8 cellular contexts compared by ENCODE assay signal in the genomic region with DNA sequence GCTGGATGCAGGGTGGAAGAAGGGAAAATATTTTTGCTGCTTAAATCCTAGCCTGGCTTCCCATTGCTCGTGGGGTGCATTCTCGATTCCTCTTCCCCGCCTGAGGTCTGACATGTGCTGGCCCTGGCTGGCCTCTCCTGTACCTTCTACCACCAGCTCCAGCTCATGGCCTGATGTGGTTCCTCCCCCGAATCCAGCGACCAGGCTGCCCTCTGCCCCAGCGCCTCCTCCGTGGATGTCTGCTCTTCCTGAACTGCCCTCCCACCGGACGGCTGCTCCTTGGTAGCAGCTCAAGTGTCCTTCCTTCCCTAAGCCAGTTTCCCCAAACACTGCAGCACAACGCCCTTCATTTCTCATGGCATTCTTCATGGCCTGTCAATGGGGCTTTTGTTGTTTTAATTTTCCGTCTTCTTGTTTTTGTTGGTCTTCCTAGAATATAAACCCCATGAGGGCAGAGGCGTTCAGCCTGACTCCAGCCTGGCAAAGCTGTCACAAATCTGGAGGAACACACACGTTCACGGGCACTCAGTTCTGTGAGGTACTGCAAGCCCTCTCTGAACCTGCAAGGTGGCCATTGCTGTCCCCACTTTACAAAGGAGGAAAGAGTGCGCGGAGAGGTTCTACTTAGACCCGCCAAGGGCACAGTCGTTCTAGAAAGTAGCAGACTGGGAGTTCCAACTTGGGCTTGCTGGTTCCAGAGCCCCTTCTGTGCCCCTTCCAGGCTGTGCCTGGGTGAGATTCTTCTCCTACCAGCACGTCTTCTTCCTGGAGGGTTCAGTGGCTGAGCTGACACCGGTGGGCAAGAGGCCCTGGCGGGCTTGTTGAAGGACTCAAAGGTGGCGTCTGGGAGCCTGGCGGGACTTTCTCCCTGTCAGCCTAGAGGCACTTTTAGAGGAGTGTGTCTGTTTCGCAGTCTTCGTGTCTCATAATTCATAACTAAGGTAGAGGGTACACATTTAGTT. TPM values are rescaled to one million over a fixed set of nuclear protein-coding genes. Genes with fewer than 3 reads are reported as not detected.
A peak's percentile ranks its signal among the peaks of the same experiment; 100 is the strongest.
DNase-seq lines count a peak whose midpoint lies in the region; ATAC-seq, FAIRE-seq and TF ChIP-seq lines count a peak whose summit lies in the region.

No MANE protein-coding gene starts in this region.

- no peaks in the 10 kb centered on the region for H3K36me3 Mint-ChIP-seq in IgD-negative memory B cell
- peaks cover 5% of the 10 kb centered on the region for H3K36me3 Mint-ChIP-seq in MCF 10A (ENCODE audit: insufficient read depth, unreplicated experiment)

- no peak for ATAC-seq in GM18870 (IDR thresholded peaks at IDR 0.05; ENCODE audit: unreplicated experiment)

- H3K9me2 ChIP-seq in neural cell (ENCODE audit: insufficient read depth, low read length), result no peaks in the 10 kb centered on the region

- H3K27me3 ChIP-seq in neural cell (ENCODE audit: insufficient read depth, low read depth, low read length), result no peaks in the 10 kb centered on the region

- no peak for TF ChIP-seq EP300 in neural cell (conservative IDR thresholded peaks at IDR 0.05; ENCODE audit: poor library complexity, severe bottlenecking)

- H3K27ac ChIP-seq in C4-2B (peak overlapping the region; percentile 90), neural cell (ENCODE audit: low read length) (no peak overlapping the region)

- H3K9ac ChIP-seq in neural cell (ENCODE audit: low read length), result no peak overlapping the region

- H3K9me3 Mint-ChIP-seq in IgD-negative memory B cell (no peaks in the 10 kb centered on the region), MCF 10A (ENCODE audit: unreplicated experiment) (no peaks in the 10 kb centered on the region)

- POLR2A ChIA-PET in MCF 10A (lab: Yijun Ruan, JAX), result interaction anchor here (0.6 to 2.5 kb wide), 7 partner anchors 8 to 301 kb away, joined by 3 to 11 read pairs (median 4); a partner anchor contains a TSS

- TF ChIP-seq CTCF in C4-2B (conservative IDR thresholded peaks at IDR 0.05), result no peak
- no peak for TF ChIP-seq CTCF in MCF 10A (IDR thresholded peaks at IDR 0.05; ENCODE audit: unreplicated experiment)
- TF ChIP-seq CTCF in neural cell (IDR thresholded peaks at IDR 0.05; ENCODE audit: poor library complexity, severe bottlenecking), result no peak

- CTCF ChIA-PET in MCF 10A (lab: Yijun Ruan, JAX), result interaction anchor here (1.1 to 2.1 kb wide), 2 partner anchors 13 to 71 kb away, joined by 4 to 15 read pairs; no protein-coding TSS in a partner anchor

- H3K4me2 ChIP-seq in neural cell (ENCODE audit: low read length), result no peak overlapping the region

- H3K4me1 Mint-ChIP-seq in IgD-negative memory B cell (peaks cover 7 to 14% (median 11%) of the 10 kb centered on the region in 3 donors), MCF 10A (ENCODE audit: insufficient read depth, unreplicated experiment) (peaks cover 33% of the 10 kb centered on the region)

- H3K79me2 ChIP-seq in neural cell (replicated peaks; ENCODE audit: insufficient read depth, low read length), result peaks cover 17% of the 10 kb centered on the region

- no peaks in the 10 kb centered on the region for H3K36me3 ChIP-seq in neural cell (ENCODE audit: insufficient read depth, low read length)

- no TSS peak for BruUV-seq in MCF 10A (replicated peaks; lab: Mats Ljungman, UMichigan)

- TF ChIP-seq RAD21 in neural cell (conservative IDR thresholded peaks at IDR 0.05), result no peak

- no peak for TF ChIP-seq POLR2A in GM12891 (IDR thresholded peaks at IDR 0.05; ENCODE audit: low read depth, low read length)

- no peak for FAIRE-seq in GM12891 (lab: Jason Lieb, UNC)

- no peaks in the 10 kb centered on the region for H3F3A ChIP-seq in neural cell (ENCODE audit: insufficient read depth, low read length, poor library complexity, severe bottlenecking)

- no peaks in the 10 kb centered on the region for H3K9me3 ChIP-seq in neural cell (ENCODE audit: low read length)

- H3K4me3 Mint-ChIP-seq in IgD-negative memory B cell, result peak overlapping the region; percentile 55 to 72 (median 68)
- H3K4me3 Mint-ChIP-seq in MCF 10A (ENCODE audit: unreplicated experiment), result peak overlapping the region; percentile 60

- no peak overlapping the region for H2AFZ ChIP-seq in neural cell (ENCODE audit: low read depth, low read length)

- intact Hi-C loops in MCF 10A (cut with micrococcal nuclease), result no loop called here

- DNase-seq in MCF 10A (ENCODE audit: unreplicated experiment) (no peak), HK-2 (ENCODE audit: unreplicated experiment) (no peak), kidney glomerular epithelial cell (lab: John Stamatoyannopoulos, UW) (no peak), GM12891 (ENCODE audit: insufficient read length, low spot score) (no peak)

- H3K27me3 Mint-ChIP-seq in IgD-negative memory B cell (peaks cover 12% of the 10 kb centered on the region), MCF 10A (ENCODE audit: insufficient read depth, unreplicated experiment) (no peaks in the 10 kb centered on the region)

- no peak overlapping the region for H3K27ac Mint-ChIP-seq in IgD-negative memory B cell
- no peak overlapping the region for H3K27ac Mint-ChIP-seq in MCF 10A (ENCODE audit: low read depth, unreplicated experiment)

- peak overlapping the region; percentile 55 for H3K4me3 ChIP-seq in neural cell (ENCODE audit: low read length)

- no peaks in the 10 kb centered on the region for H4K20me1 ChIP-seq in neural cell (ENCODE audit: insufficient read depth)

TF ChIP-seq in neural cell, 6 proteins besides CTCF, POLR2A, EP300 and RAD21:
- TF ChIP-seq TAF1 (IDR thresholded peaks at IDR 0.05; ENCODE audit: low read depth) (no peak), MXI1 (conservative IDR thresholded peaks at IDR 0.05; ENCODE audit: poor library complexity, severe bottlenecking) (no peak), EZH2 (IDR thresholded peaks at IDR 0.05; ENCODE audit: borderline replicate concordance, insufficient read depth, low read length, poor library complexity, severe bottlenecking) (no peak)
- TF ChIP-seq, protein P1, sequence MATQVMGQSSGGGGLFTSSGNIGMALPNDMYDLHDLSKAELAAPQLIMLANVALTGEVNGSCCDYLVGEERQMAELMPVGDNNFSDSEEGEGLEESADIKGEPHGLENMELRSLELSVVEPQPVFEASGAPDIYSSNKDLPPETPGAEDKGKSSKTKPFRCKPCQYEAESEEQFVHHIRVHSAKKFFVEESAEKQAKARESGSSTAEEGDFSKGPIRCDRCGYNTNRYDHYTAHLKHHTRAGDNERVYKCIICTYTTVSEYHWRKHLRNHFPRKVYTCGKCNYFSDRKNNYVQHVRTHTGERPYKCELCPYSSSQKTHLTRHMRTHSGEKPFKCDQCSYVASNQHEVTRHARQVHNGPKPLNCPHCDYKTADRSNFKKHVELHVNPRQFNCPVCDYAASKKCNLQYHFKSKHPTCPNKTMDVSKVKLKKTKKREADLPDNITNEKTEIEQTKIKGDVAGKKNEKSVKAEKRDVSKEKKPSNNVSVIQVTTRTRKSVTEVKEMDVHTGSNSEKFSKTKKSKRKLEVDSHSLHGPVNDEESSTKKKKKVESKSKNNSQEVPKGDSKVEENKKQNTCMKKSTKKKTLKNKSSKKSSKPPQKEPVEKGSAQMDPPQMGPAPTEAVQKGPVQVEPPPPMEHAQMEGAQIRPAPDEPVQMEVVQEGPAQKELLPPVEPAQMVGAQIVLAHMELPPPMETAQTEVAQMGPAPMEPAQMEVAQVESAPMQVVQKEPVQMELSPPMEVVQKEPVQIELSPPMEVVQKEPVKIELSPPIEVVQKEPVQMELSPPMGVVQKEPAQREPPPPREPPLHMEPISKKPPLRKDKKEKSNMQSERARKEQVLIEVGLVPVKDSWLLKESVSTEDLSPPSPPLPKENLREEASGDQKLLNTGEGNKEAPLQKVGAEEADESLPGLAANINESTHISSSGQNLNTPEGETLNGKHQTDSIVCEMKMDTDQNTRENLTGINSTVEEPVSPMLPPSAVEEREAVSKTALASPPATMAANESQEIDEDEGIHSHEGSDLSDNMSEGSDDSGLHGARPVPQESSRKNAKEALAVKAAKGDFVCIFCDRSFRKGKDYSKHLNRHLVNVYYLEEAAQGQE (IDR thresholded peaks at IDR 0.05; ENCODE audit: borderline replicate concordance), result no peak
TF ChIP-seq in neural cell: peak in this region for 0.

TF ChIP-seq in GM12891, 5 proteins besides CTCF, POLR2A, EP300 and RAD21:
- TF ChIP-seq PAX5 (IDR thresholded peaks at IDR 0.05; ENCODE audit: insufficient read depth, low read length, severe bottlenecking), result no peak
- no peak for TF ChIP-seq TAF1 (IDR thresholded peaks at IDR 0.05; ENCODE audit: low read depth, low read length)
- no peak for TF ChIP-seq POLR2AphosphoS5 (IDR thresholded peaks at IDR 0.05; ENCODE audit: low read depth, low read length)
- TF ChIP-seq POU2F2 (IDR thresholded peaks at IDR 0.05; ENCODE audit: low read depth, low read length), result no peak
- no peak for TF ChIP-seq SPI1 (IDR thresholded peaks at IDR 0.05; ENCODE audit: low read depth, low read length)

RNA-seq across cellular contexts. Expression of a gene that starts 1.0 kb away (rescaled TPM):
- polyA plus RNA-seq in IgD-negative memory B cell, result 1.0 TPM
- total RNA-seq in MCF 10A (2022), result 31.6 and 32.8 TPM in 2 replicates
- polyA plus RNA-seq in neural cell, result 3.0 and 5.3 TPM in 2 replicates
- 14.0 and 16.8 TPM in 2 replicates for polyA minus RNA-seq in neural cell
- 5.2 TPM for polyA plus RNA-seq in GM12891 (2012; ENCODE audit: low read depth, missing spikeins)

RNA-seq across cellular contexts. Expression of a gene that starts 39.7 kb away (rescaled TPM):
- polyA plus RNA-seq in IgD-negative memory B cell, result 40.5 TPM
- 58.3 and 69.2 TPM in 2 replicates for total RNA-seq in MCF 10A (2022)
- 9.6 and 11.8 TPM in 2 replicates for polyA plus RNA-seq in neural cell
- 16.3 and 20.5 TPM in 2 replicates for polyA minus RNA-seq in neural cell
- polyA plus RNA-seq in GM12891 (2012; ENCODE audit: low read depth, missing spikeins), result 33.0 TPM
